17 cellular contexts compared by ENCODE assay signal in the genomic region with DNA sequence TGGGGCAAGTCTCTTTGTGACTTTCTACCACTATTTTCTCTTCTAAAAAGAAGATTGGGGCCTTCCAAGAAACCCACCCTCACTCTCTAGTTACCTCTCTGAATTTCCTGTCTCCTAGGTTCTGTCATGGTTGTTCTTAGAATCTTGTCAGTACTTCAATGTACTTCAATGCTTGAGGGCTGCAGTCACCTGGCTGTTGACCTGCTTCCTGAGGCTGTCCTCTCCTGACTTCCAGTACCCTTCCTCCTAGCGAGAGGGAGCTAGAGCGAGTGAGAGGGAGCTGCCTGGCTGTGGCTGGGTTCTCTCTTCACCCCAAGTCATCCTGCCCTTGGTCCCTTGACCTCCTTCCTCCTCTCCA. TPM values are rescaled to one million over a fixed set of nuclear protein-coding genes. Genes with fewer than 3 reads are reported as not detected.
A peak's percentile ranks its signal among the peaks of the same experiment; 100 is the strongest.
DNase-seq lines count a peak whose midpoint lies in the region; ATAC-seq and TF ChIP-seq lines count a peak whose summit lies in the region.
"Had no signal": no experiment of that assay in that cellular context is flagged by ENCODE, and none has a peak within 500 bp of the region (broad histone marks: within the 10 kb centered on the region; RNA-seq: fewer than 3 reads in every experiment).

No MANE protein-coding gene starts in this region.

- H3K27me3 ChIP-seq in gastrocnemius medialis, result no peaks in the 10 kb centered on the region
- H3K27me3 ChIP-seq: sigmoid colon, stomach had no signal

- TF ChIP-seq CTCF in WTC11 (IDR thresholded peaks at IDR 0.05) (no peak), gastrocnemius medialis (IDR thresholded peaks at IDR 0.05 in 4 of 5, conservative IDR thresholded peaks at IDR 0.05 in 1 of 5) (no peak)

- peaks cover 2 to 3% of the 10 kb centered on the region in 2 donors for H3K9me3 Mint-ChIP-seq in activated T-cell treated with anti-CD3 and anti-CD28 coated beads, Interleukin-2, amount 50 U/mL, for 72 hours
- peaks cover 9% of the 10 kb centered on the region for H3K9me3 Mint-ChIP-seq in WTC11

- no peak overlapping the region for H3K4me3 ChIP-seq in gastrocnemius medialis
- H3K4me3 ChIP-seq: sigmoid colon, stomach had no signal

- peak in 1 of 2 donors; percentile 34 for ATAC-seq in activated T-cell treated with anti-CD3 and anti-CD28 coated beads, Interleukin-2, amount 50 U/mL, for 72 hours (replicated peaks in 1 of 2)
- ATAC-seq in GM21786 (IDR thresholded peaks at IDR 0.05; ENCODE audit: unreplicated experiment), result peak; percentile 12
- peak; percentile 63 for ATAC-seq in WTC11
- ATAC-seq in gastrocnemius medialis, result peak; percentile 47 to 50
- ATAC-seq: left cardiac atrium had no signal

- DNase-seq in activated T-cell treated with anti-CD3 and anti-CD28 coated beads, Interleukin-2, amount 50 U/mL, for 72 hours, result no peak
- DNase-seq in activated T-cell treated with anti-CD3 and anti-CD28 coated beads, Interleukin-2, amount 50 U/mL, for 1 hour, result no peak
- DNase-seq in WTC11 (ENCODE audit: low spot score) (no peak), gastrocnemius medialis (no peak), UCSD-AML1 (lab: John Stamatoyannopoulos, UW; ENCODE audit: unreplicated experiment) (no peak), NCI-H446 treated with DMSO at 0.1 percent for 48 hours (lab: John Stamatoyannopoulos, UW) (no peak), GM19238 (ENCODE audit: insufficient read length, low spot score) (no peak)
- DNase-seq: activated gamma-delta T cell treated with Interleukin-2 at 50 U/mL for 16 hours, head of caudate nucleus, Kasumi-1, left cardiac atrium, NCI-H2081, sigmoid colon, stomach had no signal

- H3K4me3 Mint-ChIP-seq in activated T-cell treated with anti-CD3 and anti-CD28 coated beads, Interleukin-2, amount 50 U/mL, for 72 hours, result peak overlapping the region; percentile 23 to 37
- no peak overlapping the region for H3K4me3 Mint-ChIP-seq in WTC11
- H3K4me3 Mint-ChIP-seq: neural crest cell had no signal

- H3K27ac ChIP-seq in gastrocnemius medialis, result peak overlapping the region; percentile 39 to 68 (median 62)
- H3K27ac ChIP-seq: epithelial cell of prostate, sigmoid colon, stomach had no signal

- POLR2A ChIA-PET in WTC11 (lab: Charles Lee), result interaction anchor here (0.6 kb wide), 1 partner anchor 110 kb away, joined by 3 read pairs; no protein-coding TSS in a partner anchor

- CTCF ChIA-PET in WTC11 (lab: Charles Lee), result interaction anchor here (1.2 kb wide), 1 partner anchor 54 kb away, joined by 4 read pairs; no protein-coding TSS in a partner anchor

- no peaks in the 10 kb centered on the region for H3K9me3 ChIP-seq in gastrocnemius medialis
- H3K9me3 ChIP-seq: sigmoid colon, stomach had no signal

- H3K27me3 Mint-ChIP-seq in activated T-cell treated with anti-CD3 and anti-CD28 coated beads, Interleukin-2, amount 50 U/mL, for 72 hours (ENCODE audit: low read depth), result peaks cover 8% of the 10 kb centered on the region
- no peaks in the 10 kb centered on the region for H3K27me3 Mint-ChIP-seq in WTC11 (ENCODE audit: low read depth)

- TF ChIP-seq POLR2A in gastrocnemius medialis (IDR thresholded peaks at IDR 0.05), result no peak

- peaks cover 3 to 13% of the 10 kb centered on the region in 2 donors for H3K36me3 Mint-ChIP-seq in activated T-cell treated with anti-CD3 and anti-CD28 coated beads, Interleukin-2, amount 50 U/mL, for 72 hours (ENCODE audit: insufficient read depth in 2 of 2)
- peaks cover 9% of the 10 kb centered on the region for H3K36me3 Mint-ChIP-seq in WTC11

- H3K4me1 ChIP-seq in gastrocnemius medialis, result peaks cover 0 to 11% of the 10 kb centered on the region in 2 donors
- H3K4me1 ChIP-seq: stomach had no signal

- intact Hi-C loops in gastrocnemius medialis (cut with DNase I; ENCODE audit: low total_unique reads), result no loop called here

- peak overlapping the region; percentile 94 for H3K27ac Mint-ChIP-seq in activated T-cell treated with anti-CD3 and anti-CD28 coated beads, Interleukin-2, amount 50 U/mL, for 72 hours
- peak overlapping the region; percentile 60; the same call in 1 of the 2 replicates for H3K27ac Mint-ChIP-seq in WTC11

- peaks cover 21% of the 10 kb centered on the region for H3K4me1 Mint-ChIP-seq in activated T-cell treated with anti-CD3 and anti-CD28 coated beads, Interleukin-2, amount 50 U/mL, for 72 hours (ENCODE audit: low read depth)
- H3K4me1 Mint-ChIP-seq in WTC11, result peaks cover 12% of the 10 kb centered on the region

- H3K36me3 ChIP-seq in gastrocnemius medialis, result no peaks in the 10 kb centered on the region
- H3K36me3 ChIP-seq: sigmoid colon, stomach had no signal

- in situ Hi-C loops in gastrocnemius medialis (cut with MboI; ENCODE audit: low sequenced_read_pairs in 4 of 4), result no loop called here

TF ChIP-seq in WTC11, 78 proteins besides CTCF, POLR2A, EP300 and RAD21 (continues in another document):
- no peak for TF ChIP-seq NR2C2 (CRISPR knock-in tag; IDR thresholded peaks at IDR 0.05)
- TF ChIP-seq, protein P1, sequence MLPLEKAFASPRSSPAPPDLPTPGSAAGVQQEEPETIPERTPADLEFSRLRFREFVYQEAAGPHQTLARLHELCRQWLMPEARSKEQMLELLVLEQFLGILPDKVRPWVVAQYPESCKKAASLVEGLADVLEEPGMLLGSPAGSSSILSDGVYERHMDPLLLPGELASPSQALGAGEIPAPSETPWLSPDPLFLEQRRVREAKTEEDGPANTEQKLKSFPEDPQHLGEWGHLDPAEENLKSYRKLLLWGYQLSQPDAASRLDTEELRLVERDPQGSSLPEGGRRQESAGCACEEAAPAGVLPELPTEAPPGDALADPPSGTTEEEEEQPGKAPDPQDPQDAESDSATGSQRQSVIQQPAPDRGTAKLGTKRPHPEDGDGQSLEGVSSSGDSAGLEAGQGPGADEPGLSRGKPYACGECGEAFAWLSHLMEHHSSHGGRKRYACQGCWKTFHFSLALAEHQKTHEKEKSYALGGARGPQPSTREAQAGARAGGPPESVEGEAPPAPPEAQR (CRISPR knock-in tag; IDR thresholded peaks at IDR 0.05), result no peak
- TF ChIP-seq, protein P2, sequence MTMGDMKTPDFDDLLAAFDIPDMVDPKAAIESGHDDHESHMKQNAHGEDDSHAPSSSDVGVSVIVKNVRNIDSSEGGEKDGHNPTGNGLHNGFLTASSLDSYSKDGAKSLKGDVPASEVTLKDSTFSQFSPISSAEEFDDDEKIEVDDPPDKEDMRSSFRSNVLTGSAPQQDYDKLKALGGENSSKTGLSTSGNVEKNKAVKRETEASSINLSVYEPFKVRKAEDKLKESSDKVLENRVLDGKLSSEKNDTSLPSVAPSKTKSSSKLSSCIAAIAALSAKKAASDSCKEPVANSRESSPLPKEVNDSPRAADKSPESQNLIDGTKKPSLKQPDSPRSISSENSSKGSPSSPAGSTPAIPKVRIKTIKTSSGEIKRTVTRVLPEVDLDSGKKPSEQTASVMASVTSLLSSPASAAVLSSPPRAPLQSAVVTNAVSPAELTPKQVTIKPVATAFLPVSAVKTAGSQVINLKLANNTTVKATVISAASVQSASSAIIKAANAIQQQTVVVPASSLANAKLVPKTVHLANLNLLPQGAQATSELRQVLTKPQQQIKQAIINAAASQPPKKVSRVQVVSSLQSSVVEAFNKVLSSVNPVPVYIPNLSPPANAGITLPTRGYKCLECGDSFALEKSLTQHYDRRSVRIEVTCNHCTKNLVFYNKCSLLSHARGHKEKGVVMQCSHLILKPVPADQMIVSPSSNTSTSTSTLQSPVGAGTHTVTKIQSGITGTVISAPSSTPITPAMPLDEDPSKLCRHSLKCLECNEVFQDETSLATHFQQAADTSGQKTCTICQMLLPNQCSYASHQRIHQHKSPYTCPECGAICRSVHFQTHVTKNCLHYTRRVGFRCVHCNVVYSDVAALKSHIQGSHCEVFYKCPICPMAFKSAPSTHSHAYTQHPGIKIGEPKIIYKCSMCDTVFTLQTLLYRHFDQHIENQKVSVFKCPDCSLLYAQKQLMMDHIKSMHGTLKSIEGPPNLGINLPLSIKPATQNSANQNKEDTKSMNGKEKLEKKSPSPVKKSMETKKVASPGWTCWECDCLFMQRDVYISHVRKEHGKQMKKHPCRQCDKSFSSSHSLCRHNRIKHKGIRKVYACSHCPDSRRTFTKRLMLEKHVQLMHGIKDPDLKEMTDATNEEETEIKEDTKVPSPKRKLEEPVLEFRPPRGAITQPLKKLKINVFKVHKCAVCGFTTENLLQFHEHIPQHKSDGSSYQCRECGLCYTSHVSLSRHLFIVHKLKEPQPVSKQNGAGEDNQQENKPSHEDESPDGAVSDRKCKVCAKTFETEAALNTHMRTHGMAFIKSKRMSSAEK (CRISPR knock-in tag; IDR thresholded peaks at IDR 0.05; ENCODE audit: borderline replicate concordance), result no peak
- TF ChIP-seq, protein P3, sequence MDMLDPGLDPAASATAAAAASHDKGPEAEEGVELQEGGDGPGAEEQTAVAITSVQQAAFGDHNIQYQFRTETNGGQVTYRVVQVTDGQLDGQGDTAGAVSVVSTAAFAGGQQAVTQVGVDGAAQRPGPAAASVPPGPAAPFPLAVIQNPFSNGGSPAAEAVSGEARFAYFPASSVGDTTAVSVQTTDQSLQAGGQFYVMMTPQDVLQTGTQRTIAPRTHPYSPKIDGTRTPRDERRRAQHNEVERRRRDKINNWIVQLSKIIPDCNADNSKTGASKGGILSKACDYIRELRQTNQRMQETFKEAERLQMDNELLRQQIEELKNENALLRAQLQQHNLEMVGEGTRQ (CRISPR knock-in tag; IDR thresholded peaks at IDR 0.05), result no peak
- TF ChIP-seq, protein P4, sequence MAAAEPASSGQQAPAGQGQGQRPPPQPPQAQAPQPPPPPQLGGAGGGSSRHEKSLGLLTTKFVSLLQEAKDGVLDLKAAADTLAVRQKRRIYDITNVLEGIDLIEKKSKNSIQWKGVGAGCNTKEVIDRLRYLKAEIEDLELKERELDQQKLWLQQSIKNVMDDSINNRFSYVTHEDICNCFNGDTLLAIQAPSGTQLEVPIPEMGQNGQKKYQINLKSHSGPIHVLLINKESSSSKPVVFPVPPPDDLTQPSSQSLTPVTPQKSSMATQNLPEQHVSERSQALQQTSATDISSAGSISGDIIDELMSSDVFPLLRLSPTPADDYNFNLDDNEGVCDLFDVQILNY (CRISPR knock-in tag; IDR thresholded peaks at IDR 0.05), result no peak
- TF ChIP-seq ZNF232 (CRISPR knock-in tag; IDR thresholded peaks at IDR 0.05), result no peak
- TF ChIP-seq RELA (CRISPR knock-in tag; IDR thresholded peaks at IDR 0.05; ENCODE audit: borderline replicate concordance), result no peak
- no peak for TF ChIP-seq NR1H2 (CRISPR knock-in tag; IDR thresholded peaks at IDR 0.05)

RNA-seq across cellular contexts. Expression of a gene that starts 17.7 kb away (rescaled TPM):
- total RNA-seq in activated T-cell treated with anti-CD3 and anti-CD28 coated beads, Interleukin-2, amount 50 U/mL, for 72 hours, result 10 to 100 TPM; 12.4 to 18.3 TPM
- total RNA-seq in WTC11 (2021) (9.4 to 10.5 TPM (median 9.6 TPM) in 3 replicates), gastrocnemius medialis (100 to 1,000 TPM; 202 to 289 (median 251) TPM)

Comparison
In these comparisons a context has a peak if more than half of its experiments do, and no peak if none do; other contexts are left out.
1. RNA of a gene that starts 17.7 kb away (total RNA-seq): 202 to 289 TPM in gastrocnemius medialis; 12.4 to 18.3 TPM in activated T-cell treated with anti-CD3 and anti-CD28 coated beads, Interleukin-2, amount 50 U/mL, for 72 hours and 9.4 to 10.5 TPM in WTC11; every median in the first group is over 10 times any median in the second.